Comparison of ENCODE assay signal across 12 cellular contexts in genomic region chr10:21529236-21529910, GRCh38. TPM values are rescaled to one million over a fixed set of nuclear protein-coding genes. Genes with fewer than 3 reads are reported as not detected.
DNase-seq lines count a peak whose midpoint lies in the region; ATAC-seq and TF ChIP-seq lines count a peak whose summit lies in the region.
"Had no signal": no experiment of that assay in that cellular context is flagged by ENCODE, and none has a peak within 500 bp of the region (broad histone marks: within the 10 kb centered on the region; RNA-seq: fewer than 3 reads in every experiment).

No MANE protein-coding gene starts in this region.

- no peak overlapping the region for H3K23ac ChIP-seq in mesenchymal stem cell (ENCODE audit: low read length in 2 of 2)

- no peak overlapping the region for H4K91ac ChIP-seq in mesenchymal stem cell (ENCODE audit: low read length)

- TF ChIP-seq POLR2A in breast epithelium (IDR thresholded peaks at IDR 0.05): no peak
- no peak for TF ChIP-seq POLR2A in thyroid gland (IDR thresholded peaks at IDR 0.05)

- no peak for TF ChIP-seq EP300 in SK-N-SH (IDR thresholded peaks at IDR 0.05; ENCODE audit: borderline replicate concordance in 1 of 2, low read depth in 1 of 2, low read length in 1 of 2)

- WGBS in SK-N-SH (ENCODE audit: low lambda C conversion rate): 40% methylated on average over 5 of the region's 5 CpGs
- 62% methylated on average over 2 of the region's 5 CpGs for WGBS in mesenchymal stem cell
- 93% methylated on average over 5 of the region's 5 CpGs for WGBS in thyroid gland, 2 donors

- H3K9me3 ChIP-seq in SK-N-SH (no peaks in the 10 kb centered on the region), breast epithelium (no peaks in the 10 kb centered on the region), mesenchymal stem cell (ENCODE audit: control insufficient read depth, low read length) (no peaks in the 10 kb centered on the region), thyroid gland (no peaks in the 10 kb centered on the region)
- H3K9me3 ChIP-seq: left lung had no signal

- H3K4me1 ChIP-seq in SK-N-SH (ENCODE audit: control insufficient read depth in 1 of 2, insufficient read depth in 2 of 2, low read depth in 1 of 2, low read length in 1 of 2) (peaks cover 13 to 32% of the 10 kb centered on the region in 2 experiments; a peak in 3 of 4 replicates), breast epithelium (no peaks in the 10 kb centered on the region), mesenchymal stem cell (ENCODE audit: control insufficient read depth, insufficient read depth, low read depth, low read length) (peaks cover 3% of the 10 kb centered on the region), thyroid gland (peaks cover 6 to 12% of the 10 kb centered on the region in 2 donors)

- POLR2A ChIA-PET in SK-N-SH (lab: Yijun Ruan, JAX): interaction anchor here (2.3 kb wide), 1 partner anchor 34 kb away, joined by 12 read pairs; no protein-coding TSS in a partner anchor

- H3K4me3 ChIP-seq in SK-N-SH (ENCODE audit: low read depth in 2 of 2, low read length in 1 of 2) (peak overlapping the region; percentile 70 to 76; a peak in 2 of 4 replicates), breast epithelium (peak overlapping the region in 2 of 3 donors; percentile 64 to 77), mesenchymal stem cell (ENCODE audit: insufficient read depth in 1 of 2, low read depth in 1 of 2, low read length in 2 of 2) (no peak overlapping the region), thyroid gland (replicated peaks in 1 of 3) (no peak overlapping the region)
- H3K4me3 ChIP-seq: left lung had no signal

- H3K27ac ChIP-seq in SK-N-SH (ENCODE audit: low read depth in 2 of 2, low read length in 1 of 2) (peak overlapping the region; percentile 98 to 99), breast epithelium (peak overlapping the region; percentile 97 to 98), mesenchymal stem cell (ENCODE audit: low read length, poor library complexity, severe bottlenecking) (no peak overlapping the region), thyroid gland (peak overlapping the region; percentile 6 to 99 (median 8))

- H2BK5ac ChIP-seq in mesenchymal stem cell (ENCODE audit: low read depth, low read length, poor library complexity, severe bottlenecking): no peak overlapping the region

- ATAC-seq in SK-N-SH treated with all-trans-retinoic acid at 6 μM for 48 hours (no peak), GM19328 (IDR thresholded peaks at IDR 0.05; ENCODE audit: unreplicated experiment) (no peak), GM19023 (IDR thresholded peaks at IDR 0.05; ENCODE audit: unreplicated experiment) (no peak)
- ATAC-seq: activated CD8-positive, alpha-beta T cell treated with anti-CD3 and anti-CD28 coated beads for 36 hours; left lung had no signal

- TF ChIP-seq CTCF in SK-N-SH (IDR thresholded peaks at IDR 0.05): no peak
- no peak for TF ChIP-seq CTCF in breast epithelium (IDR thresholded peaks at IDR 0.05)
- TF ChIP-seq CTCF in thyroid gland (IDR thresholded peaks at IDR 0.05): no peak

- H3K27me3 ChIP-seq in SK-N-SH (ENCODE audit: insufficient read depth): no peaks in the 10 kb centered on the region
- H3K27me3 ChIP-seq in breast epithelium: no peaks in the 10 kb centered on the region
- no peaks in the 10 kb centered on the region for H3K27me3 ChIP-seq in mesenchymal stem cell (ENCODE audit: control insufficient read depth in 1 of 2, insufficient read depth in 1 of 2, low read length in 2 of 2)
- no peaks in the 10 kb centered on the region for H3K27me3 ChIP-seq in thyroid gland
- H3K27me3 ChIP-seq: left lung had no signal

- H3K79me2 ChIP-seq in SK-N-SH (ENCODE audit: insufficient read depth): peaks cover 45% of the 10 kb centered on the region

- H2BK12ac ChIP-seq in mesenchymal stem cell (ENCODE audit: low read length in 2 of 2): no peak overlapping the region

- H2AFZ ChIP-seq in SK-N-SH (ENCODE audit: low read depth): peak overlapping the region; percentile 78
- H2AFZ ChIP-seq in mesenchymal stem cell (ENCODE audit: low read depth, low read length): no peak overlapping the region

- H3K36me3 ChIP-seq in SK-N-SH (replicated peaks in 1 of 2; ENCODE audit: control insufficient read depth in 1 of 2, insufficient read depth in 2 of 2, low read length in 1 of 2): no peaks in the 10 kb centered on the region
- no peaks in the 10 kb centered on the region for H3K36me3 ChIP-seq in breast epithelium
- H3K36me3 ChIP-seq in mesenchymal stem cell (ENCODE audit: control insufficient read depth in 1 of 2, insufficient read depth in 2 of 2, low read depth in 1 of 2, low read length in 2 of 2): no peaks in the 10 kb centered on the region
- H3K36me3 ChIP-seq in thyroid gland: no peaks in the 10 kb centered on the region
- H3K36me3 ChIP-seq: left lung had no signal

- no peaks in the 10 kb centered on the region for H3K79me1 ChIP-seq in mesenchymal stem cell (replicated peaks; ENCODE audit: low read length, poor library complexity, severe bottlenecking)

- H3K4ac ChIP-seq in mesenchymal stem cell (ENCODE audit: low read depth in 1 of 2, low read length in 2 of 2): no peak overlapping the region

- peaks cover 54% of the 10 kb centered on the region for H3F3A ChIP-seq in SK-N-SH (replicated peaks; ENCODE audit: insufficient read depth)

- no peak overlapping the region for H2BK120ac ChIP-seq in mesenchymal stem cell (ENCODE audit: low read depth, low read length)

- H3K4me2 ChIP-seq in SK-N-SH: peak overlapping the region; percentile 93
- no peak overlapping the region for H3K4me2 ChIP-seq in mesenchymal stem cell (ENCODE audit: low read length, poor library complexity, severe bottlenecking)

- TF ChIP-seq RAD21 in SK-N-SH (IDR thresholded peaks at IDR 0.05; ENCODE audit: low read length): no peak

- H4K20me1 ChIP-seq in SK-N-SH (ENCODE audit: insufficient read depth): no peaks in the 10 kb centered on the region

- no peak overlapping the region for H3K18ac ChIP-seq in mesenchymal stem cell (ENCODE audit: low read depth in 1 of 2, low read length in 2 of 2)

- no peak overlapping the region for H2AK5ac ChIP-seq in mesenchymal stem cell (ENCODE audit: low read length, severe bottlenecking)

- no peak overlapping the region for H4K8ac ChIP-seq in mesenchymal stem cell (ENCODE audit: low read length)

- H3K9me2 ChIP-seq in SK-N-SH: no peaks in the 10 kb centered on the region

- no peak overlapping the region for H3K14ac ChIP-seq in mesenchymal stem cell (ENCODE audit: low read length in 2 of 2)

- DNase-seq in SK-N-SH: no peak
- no peak for DNase-seq in breast epithelium (ENCODE audit: low spot score in 2 of 2)
- DNase-seq in mesenchymal stem cell: no peak
- no peak for DNase-seq in thyroid gland
- DNase-seq in stimulated activated CD4-positive, alpha-beta T cell treated with anti-CD3 and anti-CD28 coated beads, Interleukin-15, amount 100 ng/mL, for 24 hours: no peak
- DNase-seq: activated CD8-positive, alpha-beta T cell treated with anti-CD3 and anti-CD28 coated beads for 36 hours; activated naive CD8-positive, alpha-beta T cell treated with anti-CD3 and anti-CD28 coated beads, Interleukin-2, amount 10 ng/mL, durations not matched to agents 7 days and 5 days; left lung; small intestine had no signal

- CTCF ChIA-PET in SK-N-SH (lab: Yijun Ruan, JAX): interaction anchor here (1.5 to 2.8 kb wide), 3 partner anchors 11 to 33 kb away, joined by 5 to 16 read pairs (median 9); no protein-coding TSS in a partner anchor

- peak overlapping the region; percentile 94 for H3K9ac ChIP-seq in SK-N-SH
- H3K9ac ChIP-seq in mesenchymal stem cell (ENCODE audit: low read length): peak overlapping the region; percentile 98

- H2BK15ac ChIP-seq in mesenchymal stem cell (ENCODE audit: low read depth, poor library complexity, severe bottlenecking): no peak overlapping the region

- intact Hi-C loops in breast epithelium (cut with DNase I; ENCODE audit: low total_unique reads) (no loop called here), thyroid gland (cut with DNase I) (loop anchor here (10.0 kb wide), 1 partner anchor 795 kb away; the partner anchor contains the start of gene BMI1)

TF ChIP-seq in SK-N-SH treated with all-trans-retinoic acid at 6 μM for 48 hours, 23 proteins besides CTCF, POLR2A, EP300 and RAD21:
- no peak for TF ChIP-seq ZFP3 (CRISPR knock-in tag; IDR thresholded peaks at IDR 0.05)
- no peak for TF ChIP-seq TOX (CRISPR knock-in tag; IDR thresholded peaks at IDR 0.05; ENCODE audit: borderline replicate concordance)
- no peak for TF ChIP-seq OSR1 (CRISPR knock-in tag; IDR thresholded peaks at IDR 0.05)
- TF ChIP-seq BACH2 (CRISPR knock-in tag; IDR thresholded peaks at IDR 0.05; ENCODE audit: borderline replicate concordance): no peak
- TF ChIP-seq SNAI2 (CRISPR knock-in tag; IDR thresholded peaks at IDR 0.05): no peak

RNA-seq across cellular contexts. Expression of gene SKIDA1, which starts 3.9 kb away (rescaled TPM):
- polyA plus RNA-seq in SK-N-SH (2012; rRNA removed): 0.38 and 0.47 TPM in 2 replicates
- polyA plus RNA-seq in SK-N-SH (2012; cell fraction: cytosol; rRNA removed): 0.29 and 0.42 TPM in 2 replicates
- polyA plus RNA-seq in SK-N-SH (2012; cell fraction: nucleus; rRNA removed): 1.1 and 1.8 TPM in 2 replicates
- 1 to 10 TPM in 1 of 3 donors, under 1 TPM in 2; 0.59 to 1.4 (median 0.98) TPM for total RNA-seq in breast epithelium
- 1.8 TPM for polyA plus RNA-seq in mesenchymal stem cell (2013, experiment 1 of 2)
- polyA plus RNA-seq in mesenchymal stem cell (2013, experiment 2 of 2): 1.8 TPM
- 1 to 10 TPM; 3.1 to 9.9 (median 7.1) TPM for total RNA-seq in thyroid gland

RNA-seq across cellular contexts. Expression of gene MLLT10, which starts 4.7 kb away (rescaled TPM):
- polyA plus RNA-seq in SK-N-SH (2012; rRNA removed): 23.9 and 26.0 TPM in 2 replicates
- 21.8 and 23.5 TPM in 2 replicates for polyA plus RNA-seq in SK-N-SH (2012; cell fraction: cytosol; rRNA removed)
- 44.7 and 64.0 TPM in 2 replicates for polyA plus RNA-seq in SK-N-SH (2012; cell fraction: nucleus; rRNA removed)
- total RNA-seq in breast epithelium (10 to 100 TPM; 45.6 to 74.6 (median 58.0) TPM), thyroid gland (100 to 1,000 TPM in 1 of 4 donors, 10 to 100 TPM in 3; 46.3 to 109 (median 57.7) TPM)
- 29.2 TPM for polyA plus RNA-seq in mesenchymal stem cell (2013, experiment 1 of 2)
- polyA plus RNA-seq in mesenchymal stem cell (2013, experiment 2 of 2): 30.7 TPM

Comparison
In these comparisons a context has a peak if more than half of its experiments do, and no peak if none do; other contexts are left out.
1. H3K4me3 ChIP-seq: peak in SK-N-SH (2 of 2) and breast epithelium (2 of 3); none in mesenchymal stem cell (0 of 2) and thyroid gland (0 of 3).